In genomic region chr14:101731187-101732080, GRCh38 we compare ENCODE assay signal across 1 cellular context.
TF ChIP-seq lines count a peak whose summit lies in the region.

No MANE protein-coding gene starts in this region.

TF ChIP-seq in HepG2, 621 proteins besides CTCF, POLR2A, EP300 and RAD21 (continued from another document):
- TF ChIP-seq ZGPAT (CRISPR knock-in tag; IDR thresholded peaks at IDR 0.05) (peak; percentile 51; the same call in 1 of the 2 replicates), KLF9 (CRISPR knock-in tag; IDR thresholded peaks at IDR 0.05; ENCODE audit: low read depth) (0 out of 2 replicates have a peak, but pooled peaks have one; percentile 3), ZNF652 (CRISPR knock-in tag; IDR thresholded peaks at IDR 0.05; ENCODE audit: borderline replicate concordance, low read depth) (no peak), SUZ12 (IDR thresholded peaks at IDR 0.05; ENCODE audit: low read depth, low read length) (no peak), ZNF639 (CRISPR knock-in tag; conservative IDR thresholded peaks at IDR 0.05) (no peak), ZNF292 (CRISPR knock-in tag; IDR thresholded peaks at IDR 0.05; ENCODE audit: borderline replicate concordance, low read depth) (0 out of 2 replicates have a peak, but pooled peaks have one; percentile 29), ZBTB26 (CRISPR knock-in tag; IDR thresholded peaks at IDR 0.05; ENCODE audit: borderline replicate concordance) (0 out of 2 replicates have a peak, but pooled peaks have one; percentile 30), ZNF20 (CRISPR knock-in tag; IDR thresholded peaks at IDR 0.05) (no peak), STAT6 (CRISPR knock-in tag; IDR thresholded peaks at IDR 0.05; ENCODE audit: borderline replicate concordance) (0 out of 2 replicates have a peak, but pooled peaks have one; percentile 29), ARNT2 (CRISPR knock-in tag; IDR thresholded peaks at IDR 0.05; ENCODE audit: low read depth) (no peak), ZNF780A (CRISPR knock-in tag; IDR thresholded peaks at IDR 0.05) (0 out of 2 replicates have a peak, but pooled peaks have one; percentile 8), ZMYM3 (CRISPR knock-in tag; IDR thresholded peaks at IDR 0.05) (peak; percentile 36), KLF16 (CRISPR knock-in tag; IDR thresholded peaks at IDR 0.05) (no peak; a peak in 1 of 4 replicates), ZNF549 (CRISPR knock-in tag; IDR thresholded peaks at IDR 0.05) (no peak), MIER3 (CRISPR knock-in tag; IDR thresholded peaks at IDR 0.05; ENCODE audit: borderline replicate concordance) (no peak; the same call in 1 of the 2 replicates), PAXIP1 (CRISPR knock-in tag; conservative IDR thresholded peaks at IDR 0.05) (peak; percentile 95), REXO4 (CRISPR knock-in tag; IDR thresholded peaks at IDR 0.05; ENCODE audit: borderline replicate concordance) (no peak), JUN (CRISPR knock-in tag; IDR thresholded peaks at IDR 0.05) (peak; percentile 73), TMF1 (CRISPR knock-in tag; IDR thresholded peaks at IDR 0.05; ENCODE audit: low read depth) (no peak), ZNF12 (CRISPR knock-in tag; IDR thresholded peaks at IDR 0.05) (no peak), ARNT (IDR thresholded peaks at IDR 0.05) (no peak), DNMT1 (CRISPR knock-in tag; IDR thresholded peaks at IDR 0.05) (no peak), ZNF550 (CRISPR knock-in tag; IDR thresholded peaks at IDR 0.05; ENCODE audit: borderline replicate concordance) (no peak), GATAD2A (CRISPR knock-in tag; IDR thresholded peaks at IDR 0.05) (peak; percentile 73), CEBPB (IDR thresholded peaks at IDR 0.05; ENCODE audit: borderline replicate concordance, low read depth, low read length) (peak; percentile 54; the same call in 1 of the 2 replicates)
- TF ChIP-seq, protein P1, sequence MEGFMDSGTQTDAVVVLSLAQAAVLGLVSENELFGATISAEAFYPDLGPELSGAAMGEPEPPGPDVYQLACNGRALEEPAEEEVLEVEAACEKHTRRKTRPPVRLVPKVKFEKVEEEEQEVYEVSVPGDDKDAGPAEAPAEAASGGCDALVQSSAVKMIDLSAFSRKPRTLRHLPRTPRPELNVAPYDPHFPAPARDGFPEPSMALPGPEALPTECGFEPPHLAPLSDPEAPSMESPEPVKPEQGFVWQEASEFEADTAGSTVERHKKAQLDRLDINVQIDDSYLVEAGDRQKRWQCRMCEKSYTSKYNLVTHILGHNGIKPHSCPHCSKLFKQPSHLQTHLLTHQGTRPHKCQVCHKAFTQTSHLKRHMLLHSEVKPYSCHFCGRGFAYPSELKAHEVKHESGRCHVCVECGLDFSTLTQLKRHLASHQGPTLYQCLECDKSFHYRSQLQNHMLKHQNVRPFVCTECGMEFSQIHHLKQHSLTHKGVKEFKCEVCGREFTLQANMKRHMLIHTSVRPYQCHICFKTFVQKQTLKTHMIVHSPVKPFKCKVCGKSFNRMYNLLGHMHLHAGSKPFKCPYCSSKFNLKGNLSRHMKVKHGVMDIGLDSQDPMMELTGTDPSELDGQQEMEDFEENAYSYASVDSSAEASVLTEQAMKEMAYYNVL (CRISPR knock-in tag; IDR thresholded peaks at IDR 0.05; ENCODE audit: borderline replicate concordance), result peak; percentile 50; the same call in 1 of the 2 replicates
- TF ChIP-seq, protein P2, sequence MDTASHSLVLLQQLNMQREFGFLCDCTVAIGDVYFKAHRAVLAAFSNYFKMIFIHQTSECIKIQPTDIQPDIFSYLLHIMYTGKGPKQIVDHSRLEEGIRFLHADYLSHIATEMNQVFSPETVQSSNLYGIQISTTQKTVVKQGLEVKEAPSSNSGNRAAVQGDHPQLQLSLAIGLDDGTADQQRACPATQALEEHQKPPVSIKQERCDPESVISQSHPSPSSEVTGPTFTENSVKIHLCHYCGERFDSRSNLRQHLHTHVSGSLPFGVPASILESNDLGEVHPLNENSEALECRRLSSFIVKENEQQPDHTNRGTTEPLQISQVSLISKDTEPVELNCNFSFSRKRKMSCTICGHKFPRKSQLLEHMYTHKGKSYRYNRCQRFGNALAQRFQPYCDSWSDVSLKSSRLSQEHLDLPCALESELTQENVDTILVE (CRISPR knock-in tag; IDR thresholded peaks at IDR 0.05), result no peak
